8 cellular contexts compared by ENCODE assay signal in genomic region chr2:204145197-204146190, GRCh38.
A peak's percentile ranks its signal among the peaks of the same experiment; 100 is the strongest.
DNase-seq lines count a peak whose midpoint lies in the region; ATAC-seq and TF ChIP-seq lines count a peak whose summit lies in the region.

No MANE protein-coding gene starts in this region.

- peak; percentile 96 for TF ChIP-seq CTCF in brain microvascular endothelial cell (IDR thresholded peaks at IDR 0.05; ENCODE audit: low read depth, low read length, missing control alignments)

- DNase-seq in SIG-M5 treated with dmso at 0.1 percent for 504 hours (lab: John Stamatoyannopoulos, UW; ENCODE audit: unreplicated experiment) (peak; percentile 66), SIG-M5 (lab: John Stamatoyannopoulos, UW) (no peak), NCI-H187 treated with DMSO at 0.1 percent for 48 hours (lab: John Stamatoyannopoulos, UW) (peak; percentile 1), UCSD-AML1 (lab: John Stamatoyannopoulos, UW; ENCODE audit: unreplicated experiment) (peak; percentile 56), brain microvascular endothelial cell (peak; percentile 65), iPS-NIHi7 (ENCODE audit: extremely low spot score) (peak; percentile 81), smooth muscle cell of the brain vasculature (ENCODE audit: low read depth, low spot score) (peak; percentile 37)

- in situ Hi-C loops in brain microvascular endothelial cell (cut with HindIII; ENCODE audit: low pct_ligation_motif_present, low sequenced_read_pairs): no loop called here

- no peaks in the 10 kb centered on the region for H3K36me3 ChIP-seq in brain microvascular endothelial cell (replicated peaks)

- peak; percentile 99 for ATAC-seq in HG02981 (IDR thresholded peaks at IDR 0.05; ENCODE audit: unreplicated experiment)

- H3K27me3 ChIP-seq in brain microvascular endothelial cell (replicated peaks): no peaks in the 10 kb centered on the region

- H3K27ac ChIP-seq in brain microvascular endothelial cell: no peak overlapping the region

- peak overlapping the region; percentile 35 for H3K4me3 ChIP-seq in brain microvascular endothelial cell (ENCODE audit: low read depth, low read length)
